ENCODE assay signal across 20 cellular contexts in the genomic region with DNA sequence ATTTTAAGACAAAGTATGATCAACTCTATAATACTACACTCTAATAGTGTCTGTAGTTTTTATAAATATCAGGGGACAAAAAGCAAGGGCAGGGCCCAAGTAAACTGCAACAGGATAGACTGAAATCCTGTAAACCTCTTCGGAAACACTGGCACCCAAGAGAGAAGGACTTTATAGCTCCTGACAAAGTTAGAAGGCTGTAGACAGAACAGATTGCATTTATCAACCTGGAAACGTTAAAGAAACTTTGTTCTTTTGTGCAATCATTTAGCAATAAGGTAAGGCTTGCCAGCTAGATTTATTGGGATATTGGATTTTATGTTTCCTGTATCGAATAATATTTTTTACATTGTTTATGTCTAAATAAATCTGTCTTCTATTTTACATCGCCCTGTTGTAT.
"Had no signal": no experiment of that assay in that cellular context is flagged by ENCODE, and none has a peak within 500 bp of the region (broad histone marks: within the 10 kb centered on the region; RNA-seq: fewer than 3 reads in every experiment).

No MANE protein-coding gene starts in this region.

- H3K4me1 Mint-ChIP-seq: mesothelial cell of epicardium had no signal

- H3K36me3 ChIP-seq: esophagus muscularis mucosa, gastroesophageal sphincter, heart right ventricle, left ventricle myocardium inferior, lower lobe of right lung had no signal

- H3K4me3 Mint-ChIP-seq: mesothelial cell of epicardium had no signal

- DNase-seq: dermis blood vessel endothelial cell; dorsolateral prefrontal cortex; effector CD4-positive, alpha-beta T cell; effector memory CD4-positive, alpha-beta T cell; foreskin keratinocyte; head of caudate nucleus; heart right ventricle; hippocampal formation; left cardiac atrium; left ventricle myocardium inferior; lower lobe of right lung; mesenchymal stem cell; mucosa of descending colon had no signal

- H3K36me3 Mint-ChIP-seq: mesothelial cell of epicardium had no signal

- H3K27ac ChIP-seq: coronary artery, dorsolateral prefrontal cortex, esophagus muscularis mucosa, foreskin keratinocyte, gastroesophageal sphincter, heart right ventricle, left ventricle myocardium inferior, lower lobe of right lung had no signal

- FAIRE-seq: endothelial cell of umbilical vein, islet of Langerhans, keratinocyte had no signal

- ATAC-seq: foreskin keratinocyte, gastroesophageal sphincter, heart right ventricle, left cardiac atrium, lower lobe of right lung, mucosa of descending colon had no signal

- H3K27ac Mint-ChIP-seq: mesothelial cell of epicardium had no signal

- H3K4me3 ChIP-seq: coronary artery, dorsolateral prefrontal cortex, esophagus muscularis mucosa, gastroesophageal sphincter, heart right ventricle, left ventricle myocardium inferior, lower lobe of right lung, mucosa of descending colon had no signal

- H3K27me3 ChIP-seq: dorsolateral prefrontal cortex, esophagus muscularis mucosa, foreskin keratinocyte, gastroesophageal sphincter, heart right ventricle had no signal

- H3K9me3 ChIP-seq: esophagus muscularis mucosa, gastroesophageal sphincter, heart right ventricle, left ventricle myocardium inferior, lower lobe of right lung, mucosa of descending colon had no signal

- H3K9me3 Mint-ChIP-seq: mesothelial cell of epicardium had no signal

- H3K4me1 ChIP-seq: esophagus muscularis mucosa, foreskin keratinocyte, gastroesophageal sphincter, heart right ventricle, left ventricle myocardium inferior, lower lobe of right lung had no signal
